Comparison of ENCODE assay signal across 9 cellular contexts in genomic region chr20:41524980-41525613, GRCh38.
DNase-seq lines count a peak whose midpoint lies in the region; ATAC-seq and TF ChIP-seq lines count a peak whose summit lies in the region.
"Had no signal": no experiment of that assay in that cellular context is flagged by ENCODE, and none has a peak within 500 bp of the region (broad histone marks: within the 10 kb centered on the region; RNA-seq: fewer than 3 reads in every experiment).

No MANE protein-coding gene starts in this region.

- POLR2A ChIA-PET in activated CD4-positive, alpha-beta T cell treated with anti-CD3 and anti-CD28 coated beads, Interleukin-2, amount 10 ng/mL, durations not matched to agents 7 days and 5 days (lab: Charles Lee), result no interaction called here

- DNase-seq in activated T-cell treated with anti-CD3 and anti-CD28 coated beads, Interleukin-2, amount 50 U/mL, for 24 hours, result no peak
- no peak for DNase-seq in activated T-cell treated with anti-CD3 and anti-CD28 coated beads, Interleukin-2, amount 50 U/mL, for 4 hours
- DNase-seq in cerebellum (ENCODE audit: low spot score), result peak; percentile 85
- DNase-seq in memory B cell (ENCODE audit: low spot score in 2 of 2), result no peak
- peak; percentile 84 for DNase-seq in upper lobe of right lung
- DNase-seq in activated CD4-positive, alpha-beta T cell treated with anti-CD3 and anti-CD28 coated beads, Interleukin-2, amount 10 ng/mL, durations not matched to agents 7 days and 5 days, result no peak

- ATAC-seq in activated T-cell treated with anti-CD3 and anti-CD28 coated beads, Interleukin-2, amount 50 U/mL, for 4 hours, result no peak
- ATAC-seq in memory B cell (ENCODE audit: low read depth) (no peak), upper lobe of right lung (peak; percentile 92), GM21515 (IDR thresholded peaks at IDR 0.05; ENCODE audit: unreplicated experiment) (no peak), GM21423 (IDR thresholded peaks at IDR 0.05; ENCODE audit: unreplicated experiment) (no peak)

- H3K36me3 ChIP-seq in upper lobe of right lung, result no peaks in the 10 kb centered on the region

- peaks cover 6% of the 10 kb centered on the region for H3K4me1 ChIP-seq in upper lobe of right lung

- no peaks in the 10 kb centered on the region for H3K9me3 Mint-ChIP-seq in activated T-cell treated with anti-CD3 and anti-CD28 coated beads, Interleukin-2, amount 50 U/mL, for 24 hours
- H3K9me3 Mint-ChIP-seq in activated T-cell treated with anti-CD3 and anti-CD28 coated beads, Interleukin-2, amount 50 U/mL, for 4 hours, result no peaks in the 10 kb centered on the region
- peaks cover 2% of the 10 kb centered on the region for H3K9me3 Mint-ChIP-seq in memory B cell
- no peaks in the 10 kb centered on the region for H3K9me3 Mint-ChIP-seq in activated CD4-positive, alpha-beta T cell treated with anti-CD3 and anti-CD28 coated beads, Interleukin-2, amount 10 ng/mL, durations not matched to agents 7 days and 5 days

- CTCF ChIA-PET in activated CD4-positive, alpha-beta T cell treated with anti-CD3 and anti-CD28 coated beads, Interleukin-2, amount 10 ng/mL, durations not matched to agents 7 days and 5 days (lab: Charles Lee), result no interaction called here

- no peaks in the 10 kb centered on the region for H3K27me3 ChIP-seq in upper lobe of right lung
- H3K27me3 ChIP-seq: BLaER1 had no signal

- peaks cover 35% of the 10 kb centered on the region for H3K4me1 Mint-ChIP-seq in activated T-cell treated with anti-CD3 and anti-CD28 coated beads, Interleukin-2, amount 50 U/mL, for 24 hours (ENCODE audit: low read depth)
- peaks cover 27% of the 10 kb centered on the region for H3K4me1 Mint-ChIP-seq in activated T-cell treated with anti-CD3 and anti-CD28 coated beads, Interleukin-2, amount 50 U/mL, for 4 hours (ENCODE audit: low read depth)
- H3K4me1 Mint-ChIP-seq in memory B cell, result peaks cover 28% of the 10 kb centered on the region
- H3K4me1 Mint-ChIP-seq in activated CD4-positive, alpha-beta T cell treated with anti-CD3 and anti-CD28 coated beads, Interleukin-2, amount 10 ng/mL, durations not matched to agents 7 days and 5 days, result peaks cover 15% of the 10 kb centered on the region

- H3K4me3 Mint-ChIP-seq in activated T-cell treated with anti-CD3 and anti-CD28 coated beads, Interleukin-2, amount 50 U/mL, for 24 hours, result no peak overlapping the region
- no peak overlapping the region for H3K4me3 Mint-ChIP-seq in activated T-cell treated with anti-CD3 and anti-CD28 coated beads, Interleukin-2, amount 50 U/mL, for 4 hours
- no peak overlapping the region for H3K4me3 Mint-ChIP-seq in memory B cell
- H3K4me3 Mint-ChIP-seq in activated CD4-positive, alpha-beta T cell treated with anti-CD3 and anti-CD28 coated beads, Interleukin-2, amount 10 ng/mL, durations not matched to agents 7 days and 5 days, result no peak overlapping the region

- TF ChIP-seq CTCF in upper lobe of right lung (IDR thresholded peaks at IDR 0.05), result no peak

- peaks cover 43% of the 10 kb centered on the region for H3K36me3 Mint-ChIP-seq in activated T-cell treated with anti-CD3 and anti-CD28 coated beads, Interleukin-2, amount 50 U/mL, for 24 hours (ENCODE audit: low read depth)
- peaks cover 35% of the 10 kb centered on the region for H3K36me3 Mint-ChIP-seq in activated T-cell treated with anti-CD3 and anti-CD28 coated beads, Interleukin-2, amount 50 U/mL, for 4 hours (ENCODE audit: insufficient read depth)
- peaks cover 19% of the 10 kb centered on the region for H3K36me3 Mint-ChIP-seq in memory B cell
- peaks cover 19% of the 10 kb centered on the region for H3K36me3 Mint-ChIP-seq in activated CD4-positive, alpha-beta T cell treated with anti-CD3 and anti-CD28 coated beads, Interleukin-2, amount 10 ng/mL, durations not matched to agents 7 days and 5 days (ENCODE audit: low read depth)

- no peak overlapping the region for H3K4me3 ChIP-seq in upper lobe of right lung
- H3K4me3 ChIP-seq: BLaER1 had no signal

- H3K27me3 Mint-ChIP-seq in activated T-cell treated with anti-CD3 and anti-CD28 coated beads, Interleukin-2, amount 50 U/mL, for 24 hours, result no peaks in the 10 kb centered on the region
- no peaks in the 10 kb centered on the region for H3K27me3 Mint-ChIP-seq in activated T-cell treated with anti-CD3 and anti-CD28 coated beads, Interleukin-2, amount 50 U/mL, for 4 hours (ENCODE audit: low read depth)
- H3K27me3 Mint-ChIP-seq in memory B cell, result no peaks in the 10 kb centered on the region
- no peaks in the 10 kb centered on the region for H3K27me3 Mint-ChIP-seq in activated CD4-positive, alpha-beta T cell treated with anti-CD3 and anti-CD28 coated beads, Interleukin-2, amount 10 ng/mL, durations not matched to agents 7 days and 5 days

- no peaks in the 10 kb centered on the region for H3K9me3 ChIP-seq in upper lobe of right lung

- peak overlapping the region; percentile 41 for H3K27ac Mint-ChIP-seq in activated T-cell treated with anti-CD3 and anti-CD28 coated beads, Interleukin-2, amount 50 U/mL, for 24 hours
- peak overlapping the region; percentile 32 for H3K27ac Mint-ChIP-seq in memory B cell
- H3K27ac Mint-ChIP-seq in activated CD4-positive, alpha-beta T cell treated with anti-CD3 and anti-CD28 coated beads, Interleukin-2, amount 10 ng/mL, durations not matched to agents 7 days and 5 days, result no peak overlapping the region

- H3K27ac ChIP-seq in upper lobe of right lung, result no peak overlapping the region
- H3K27ac ChIP-seq: BLaER1 had no signal

- intact Hi-C loops in upper lobe of right lung (cut with DNase I), result no loop called here

Comparison
In these comparisons a context has a peak if more than half of its experiments do, and no peak if none do; other contexts are left out.
1. DNase-seq: peak in cerebellum (single experiment) and upper lobe of right lung (single experiment); none in activated T-cell treated with anti-CD3 and anti-CD28 coated beads, Interleukin-2, amount 50 U/mL, for 24 hours (single experiment), activated T-cell treated with anti-CD3 and anti-CD28 coated beads, Interleukin-2, amount 50 U/mL, for 4 hours (single experiment), memory B cell (0 of 2) and activated CD4-positive, alpha-beta T cell treated with anti-CD3 and anti-CD28 coated beads, Interleukin-2, amount 10 ng/mL, durations not matched to agents 7 days and 5 days (single experiment).